Comparison of ENCODE assay signal across 8 cellular contexts in genomic region chr7:149028346-149029109, GRCh38. TPM values are rescaled to one million over a fixed set of nuclear protein-coding genes. Genes with fewer than 3 reads are reported as not detected.
DNase-seq lines count a peak whose midpoint lies in the region; ATAC-seq, FAIRE-seq and TF ChIP-seq lines count a peak whose summit lies in the region.

PDIA4 (minus strand) TSS chr7:149028505; CDS start chr7:149028408, 97 bp downstream.

- FAIRE-seq in GM12892 (lab: Jason Lieb, UNC): peak; percentile 99

- H3K27me3 ChIP-seq in adrenal gland (no peaks in the 10 kb centered on the region), heart left ventricle (no peaks in the 10 kb centered on the region)

- intact Hi-C loops in adrenal gland (cut with DNase I): no loop called here
- intact Hi-C loops in heart left ventricle (cut with DNase I): loop anchor here (1.0 to 5.0 kb wide), 10 partner anchors 34 to 98 kb away; partner anchors contain the start of genes ZNF786 (in 3 of the 10) and ZNF425 (in 1 of the 10)

- TF ChIP-seq CTCF in adrenal gland (IDR thresholded peaks at IDR 0.05): peak in 4 of 6 experiments; percentile 25 to 42 (median 30)
- peak in 8 of 12 donors; percentile 6 to 53 (median 26) for TF ChIP-seq CTCF in heart left ventricle (IDR thresholded peaks at IDR 0.05)
- peak; percentile 52 for TF ChIP-seq CTCF in type B pancreatic cell (conservative IDR thresholded peaks at IDR 0.05)

- H3K4me3 Mint-ChIP-seq in type B pancreatic cell: peak within 1 kb of the TSS; percentile 93

- H3K36me3 ChIP-seq in adrenal gland (replicated peaks in 1 of 2) (no peaks in the 10 kb centered on the region), heart left ventricle (peaks cover 0 to 5% (median 0%) of the 10 kb centered on the region in 9 donors)

- no peaks in the 10 kb centered on the region for H3K9me3 Mint-ChIP-seq in type B pancreatic cell

- DNase-seq in GM12892 (ENCODE audit: insufficient read length) (peak; percentile 96), NCI-H146 (lab: John Stamatoyannopoulos, UW) (peak; percentile 99), T-helper 1 cell (peak; percentile 98 to 100 (median 99)), adrenal gland (peak; percentile 99 to 100 (median 100)), heart left ventricle (peak; percentile 99 to 100 (median 99)), pons (ENCODE audit: low spot score) (peak; percentile 99), type B pancreatic cell (ENCODE audit: extremely low spot score, unreplicated experiment) (peak; percentile 100)

- H3K4me3 ChIP-seq in adrenal gland: peak within 1 kb of the TSS; percentile 66 to 85 (median 68)
- peak within 1 kb of the TSS; percentile 63 to 100 (median 78) for H3K4me3 ChIP-seq in heart left ventricle

- peaks cover 11% of the 10 kb centered on the region for H3K36me3 Mint-ChIP-seq in type B pancreatic cell

- TF ChIP-seq POLR2A in GM12892 (IDR thresholded peaks at IDR 0.05; ENCODE audit: low read depth, low read length): peak; percentile 94
- TF ChIP-seq POLR2A in adrenal gland (IDR thresholded peaks at IDR 0.05): peak; percentile 86
- peak in 1 of 2 donors; percentile 89 for TF ChIP-seq POLR2A in heart left ventricle (IDR thresholded peaks at IDR 0.05)

- ATAC-seq in HG02852 (IDR thresholded peaks at IDR 0.05; ENCODE audit: unreplicated experiment) (peak; percentile 90), heart left ventricle (peak; percentile 97 to 99 (median 98))

- peaks cover 24% of the 10 kb centered on the region for H3K4me1 Mint-ChIP-seq in type B pancreatic cell (ENCODE audit: unreplicated experiment)

- 0 to 1% (median 0%) methylated on average over 1 to 87 of the region's 87 CpGs for WGBS in adrenal gland, 4 donors
- WGBS in heart left ventricle, 4 donors: 0 to 1% (median 1%) methylated on average over 26 to 87 of the region's 87 CpGs

- peak within 1 kb of the TSS; percentile 26 to 97 (median 79) for H3K27ac ChIP-seq in adrenal gland
- H3K27ac ChIP-seq in heart left ventricle: peak within 1 kb of the TSS; percentile 45 to 94 (median 87)

- H3K9me3 ChIP-seq in adrenal gland (replicated peaks in 1 of 3) (no peaks in the 10 kb centered on the region), heart left ventricle (no peaks in the 10 kb centered on the region)

- H3K27me3 Mint-ChIP-seq in type B pancreatic cell: no peaks in the 10 kb centered on the region

- peak within 1 kb of the TSS; percentile 95 for H3K27ac Mint-ChIP-seq in type B pancreatic cell

- H3K4me1 ChIP-seq in adrenal gland (replicated peaks in 1 of 2) (peaks cover 4 to 16% of the 10 kb centered on the region in 2 donors), heart left ventricle (peaks cover 0 to 31% (median 16%) of the 10 kb centered on the region in 12 donors)

RNA-seq across cellular contexts. Expression of gene PDIA4, which starts in this region (rescaled TPM):
- polyA plus RNA-seq in GM12892 (2012; ENCODE audit: missing spikeins): 73.4 TPM
- total RNA-seq in adrenal gland: 100 to 1,000 TPM in 2 of 8 donors, 10 to 100 TPM in 6; 52.1 to 123 (median 69.7) TPM
- polyA plus RNA-seq in adrenal gland: 10 to 100 TPM; 19.9 to 91.3 (median 26.1) TPM
- 10 to 100 TPM; 20.9 to 67.7 (median 33.1) TPM for total RNA-seq in heart left ventricle
- polyA plus RNA-seq in heart left ventricle: 10 to 100 TPM in 1 of 2 donors, 1 to 10 TPM in 1; 8.4 to 84.4 TPM
- 198 and 209 TPM in 2 replicates for total RNA-seq in type B pancreatic cell (ENCODE audit: low replicate concordance)

Comparison
In these comparisons a context has a peak if more than half of its experiments do, and no peak if none do; other contexts are left out.
1. Peak in every context shown above with its lines: DNase-seq, ATAC-seq, H3K4me3 ChIP-seq and H3K27ac ChIP-seq.
2. intact Hi-C loops: an anchor here in heart left ventricle (1.0 to 5.0 kb wide); none called in adrenal gland.